8 cellular contexts compared by ENCODE assay signal in the genomic region with DNA sequence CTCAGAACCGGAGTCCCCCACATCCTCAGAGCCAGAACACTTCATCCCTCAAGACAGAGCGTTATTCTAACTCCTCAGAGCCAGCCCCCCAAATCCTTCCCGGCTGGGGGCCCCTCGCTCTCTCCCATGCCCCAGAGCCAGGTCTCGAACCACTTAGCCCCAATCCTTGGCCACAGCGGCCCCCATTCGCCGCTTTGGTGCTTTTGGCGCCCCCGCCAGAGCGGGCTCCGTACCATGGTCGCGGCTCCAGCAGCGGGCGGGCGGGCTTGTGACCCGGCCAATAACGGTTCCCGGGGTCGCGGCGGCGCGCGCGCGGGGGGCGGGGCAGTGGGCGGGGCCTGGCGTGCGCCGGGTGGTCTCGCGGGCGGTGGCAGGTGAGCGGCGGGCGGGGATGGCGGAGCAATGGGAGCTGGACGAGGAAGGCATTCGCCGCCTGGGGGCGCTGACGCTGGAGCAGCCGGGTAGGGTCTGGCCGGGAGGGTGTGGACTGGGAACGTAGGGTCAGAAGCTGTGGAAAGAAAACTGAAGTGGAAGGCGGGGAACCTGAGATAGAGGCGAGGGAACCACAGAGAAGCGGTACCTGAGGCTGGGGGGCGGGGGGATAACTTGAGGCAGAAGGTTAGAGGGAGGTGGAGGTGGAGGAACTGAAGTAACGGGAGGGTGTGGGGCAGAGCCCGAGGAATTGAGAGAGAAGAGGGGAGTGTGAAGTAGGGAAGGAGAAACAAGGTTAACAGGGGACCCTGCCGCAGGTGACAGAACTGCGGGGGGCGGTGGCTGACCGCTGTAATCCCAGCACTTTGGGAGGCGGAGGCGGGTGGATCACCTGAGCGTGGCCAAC. TPM values are rescaled to one million over a fixed set of nuclear protein-coding genes. Genes with fewer than 3 reads are reported as not detected.
A peak's percentile ranks its signal among the peaks of the same experiment; 100 is the strongest.
DNase-seq lines count a peak whose midpoint lies in the region; ATAC-seq and TF ChIP-seq lines count a peak whose summit lies in the region.

A gene (minus strand): TSS at position 270 of the 838 bp plus-strand sequence. CDS start 34 bp downstream, at position 236.
A gene with protein sequence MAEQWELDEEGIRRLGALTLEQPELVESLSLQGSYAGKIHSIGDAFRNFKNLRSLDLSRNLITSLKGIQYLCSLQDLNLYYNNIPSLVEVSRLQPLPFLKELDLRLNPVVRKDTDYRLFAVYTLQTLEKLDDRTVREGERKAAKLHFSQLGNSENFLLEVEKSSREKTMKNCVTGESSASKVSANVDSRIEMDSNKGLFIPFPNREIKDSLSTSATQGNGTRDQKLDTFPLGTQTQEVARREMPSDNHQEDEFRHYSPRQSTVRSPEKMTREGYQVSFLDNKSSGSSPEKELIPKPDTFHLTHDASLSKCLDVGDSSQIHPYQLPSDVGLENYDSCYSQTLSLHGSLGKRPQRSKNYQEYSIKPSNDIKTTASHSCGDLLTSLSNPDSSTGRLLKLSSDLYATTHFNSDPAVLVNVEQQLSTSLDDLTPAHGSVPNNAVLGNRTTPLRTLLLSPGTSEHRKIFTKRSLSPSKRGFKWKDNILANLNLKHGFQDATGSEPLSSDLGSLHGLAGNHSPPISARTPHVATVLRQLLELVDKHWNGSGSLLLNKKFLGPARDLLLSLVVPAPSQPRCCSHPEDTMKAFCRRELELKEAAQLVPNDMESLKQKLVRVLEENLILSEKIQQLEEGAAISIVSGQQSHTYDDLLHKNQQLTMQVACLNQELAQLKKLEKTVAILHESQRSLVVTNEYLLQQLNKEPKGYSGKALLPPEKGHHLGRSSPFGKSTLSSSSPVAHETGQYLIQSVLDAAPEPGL (plus strand): TSS at position 344 of the 838 bp plus-strand sequence. CDS start 48 bp downstream, at position 392.

- DNase-seq in AG10803 (ENCODE audit: low read depth) (no peak), T follicular helper cell (ENCODE audit: low read depth) (peak; percentile 14), ascending aorta (ENCODE audit: low spot score in 2 of 2) (no peak), skeletal muscle cell (ENCODE audit: low read depth) (no peak), HK-2 (ENCODE audit: unreplicated experiment) (no peak)

- no peaks in the 10 kb centered on the region for H3K27me3 ChIP-seq in ascending aorta
- H3K27me3 ChIP-seq in iPS-15b (ENCODE audit: control insufficient read depth, insufficient read depth, low read length) = peaks cover 7% of the 10 kb centered on the region

- TF ChIP-seq CTCF in AG10803 (conservative IDR thresholded peaks at IDR 0.05; ENCODE audit: low read length) (peak; percentile 38), HEK293 (tag by site-specific recombination; IDR thresholded peaks at IDR 0.05) (peak; percentile 85), ascending aorta (IDR thresholded peaks at IDR 0.05) (peak; percentile 9 to 33 (median 24))

- POLR2A ChIA-PET in HEK293 (lab: Yijun Ruan, JAX) = interaction anchor here (0.6 to 1.3 kb wide), 3 partner anchors 50 to 100 kb away, joined by 3 to 7 read pairs (median 4); a partner anchor contains a TSS

- H3K36me3 ChIP-seq in HEK293 (ENCODE audit: control insufficient read depth in 2 of 2, insufficient read depth in 1 of 2, low read length in 2 of 2) = no peaks in the 10 kb centered on the region
- H3K36me3 ChIP-seq in ascending aorta = no peaks in the 10 kb centered on the region
- no peaks in the 10 kb centered on the region for H3K36me3 ChIP-seq in iPS-15b (ENCODE audit: control insufficient read depth, insufficient read depth, low read length)

- peak within 1 kb of the TSS; percentile 32 for H3K9ac ChIP-seq in iPS-15b (ENCODE audit: low read depth, low read length)

- no peaks in the 10 kb centered on the region for H3K9me3 ChIP-seq in HEK293 (ENCODE audit: control insufficient read depth, insufficient read depth, low read depth, low read length)
- H3K9me3 ChIP-seq in ascending aorta = no peaks in the 10 kb centered on the region
- H3K9me3 ChIP-seq in iPS-15b (ENCODE audit: control insufficient read depth, insufficient read depth, low read length) = no peaks in the 10 kb centered on the region

- H3K4me1 ChIP-seq in HEK293 (ENCODE audit: control insufficient read depth, insufficient read depth, low read length) = no peaks in the 10 kb centered on the region
- peaks cover 0 to 2% of the 10 kb centered on the region in 2 donors for H3K4me1 ChIP-seq in ascending aorta
- no peaks in the 10 kb centered on the region for H3K4me1 ChIP-seq in iPS-15b (ENCODE audit: control insufficient read depth, insufficient read depth, low read length)

- ATAC-seq in GM21390 (IDR thresholded peaks at IDR 0.05; ENCODE audit: unreplicated experiment) = no peak

- CTCF ChIA-PET in HEK293 (lab: Yijun Ruan, JAX) = interaction anchor here (0.6 to 2.6 kb wide), 33 partner anchors 9 to 556 kb away, joined by 3 to 18 read pairs (median 5); a partner anchor contains a TSS

- H3K4me3 ChIP-seq in AG10803 (ENCODE audit: low read length) (peak within 1 kb of the TSS; percentile 44), HEK293 (ENCODE audit: low read depth, low read length) (peak within 1 kb of the TSS; percentile 55), ascending aorta (peak within 1 kb of the TSS; percentile 55 to 56), iPS-15b (ENCODE audit: low read depth, low read length) (peak within 1 kb of the TSS; percentile 64), skeletal muscle cell (ENCODE audit: low read depth, low read length) (peak within 1 kb of the TSS; percentile 53)

- H3K27ac ChIP-seq in HEK293 (ENCODE audit: extremely low read depth, low read depth, low read length) = peak within 1 kb of the TSS; percentile 1; the same call in 1 of the 2 replicates
- no peak within 1 kb of the TSS for H3K27ac ChIP-seq in ascending aorta

- intact Hi-C loops in ascending aorta (cut with DNase I) = no loop called here

TF ChIP-seq in HEK293, 187 proteins besides CTCF, POLR2A, EP300 and RAD21 (continues in another document):
- peak; percentile 64 for TF ChIP-seq YY2 (tag by site-specific recombination; IDR thresholded peaks at IDR 0.05)
- peak; percentile 65 for TF ChIP-seq SP3 (tag by site-specific recombination; IDR thresholded peaks at IDR 0.05)
- TF ChIP-seq ZNF155 (tag by site-specific recombination; IDR thresholded peaks at IDR 0.05) = no peak
- TF ChIP-seq SP2 (tag by site-specific recombination; IDR thresholded peaks at IDR 0.05) = peak; percentile 45
- TF ChIP-seq ZNF561 (tag by site-specific recombination; IDR thresholded peaks at IDR 0.05; ENCODE audit: borderline replicate concordance) = peak; percentile 75; the same call in 1 of the 2 replicates
- TF ChIP-seq ZNF335 (tag by site-specific recombination; conservative IDR thresholded peaks at IDR 0.05) = 0 out of 2 replicates have a peak, but pooled peaks have one; percentile 30
- TF ChIP-seq ZNF23 (tag by site-specific recombination; IDR thresholded peaks at IDR 0.05; ENCODE audit: borderline replicate concordance) = no peak
- no peak for TF ChIP-seq GLI2 (tag by site-specific recombination; IDR thresholded peaks at IDR 0.05; ENCODE audit: borderline replicate concordance, low read depth)
- no peak for TF ChIP-seq ZNF423 (tag by site-specific recombination; IDR thresholded peaks at IDR 0.05)
- peak; percentile 75 for TF ChIP-seq ZEB2 (tag by site-specific recombination; IDR thresholded peaks at IDR 0.05)
- TF ChIP-seq, protein P1, sequence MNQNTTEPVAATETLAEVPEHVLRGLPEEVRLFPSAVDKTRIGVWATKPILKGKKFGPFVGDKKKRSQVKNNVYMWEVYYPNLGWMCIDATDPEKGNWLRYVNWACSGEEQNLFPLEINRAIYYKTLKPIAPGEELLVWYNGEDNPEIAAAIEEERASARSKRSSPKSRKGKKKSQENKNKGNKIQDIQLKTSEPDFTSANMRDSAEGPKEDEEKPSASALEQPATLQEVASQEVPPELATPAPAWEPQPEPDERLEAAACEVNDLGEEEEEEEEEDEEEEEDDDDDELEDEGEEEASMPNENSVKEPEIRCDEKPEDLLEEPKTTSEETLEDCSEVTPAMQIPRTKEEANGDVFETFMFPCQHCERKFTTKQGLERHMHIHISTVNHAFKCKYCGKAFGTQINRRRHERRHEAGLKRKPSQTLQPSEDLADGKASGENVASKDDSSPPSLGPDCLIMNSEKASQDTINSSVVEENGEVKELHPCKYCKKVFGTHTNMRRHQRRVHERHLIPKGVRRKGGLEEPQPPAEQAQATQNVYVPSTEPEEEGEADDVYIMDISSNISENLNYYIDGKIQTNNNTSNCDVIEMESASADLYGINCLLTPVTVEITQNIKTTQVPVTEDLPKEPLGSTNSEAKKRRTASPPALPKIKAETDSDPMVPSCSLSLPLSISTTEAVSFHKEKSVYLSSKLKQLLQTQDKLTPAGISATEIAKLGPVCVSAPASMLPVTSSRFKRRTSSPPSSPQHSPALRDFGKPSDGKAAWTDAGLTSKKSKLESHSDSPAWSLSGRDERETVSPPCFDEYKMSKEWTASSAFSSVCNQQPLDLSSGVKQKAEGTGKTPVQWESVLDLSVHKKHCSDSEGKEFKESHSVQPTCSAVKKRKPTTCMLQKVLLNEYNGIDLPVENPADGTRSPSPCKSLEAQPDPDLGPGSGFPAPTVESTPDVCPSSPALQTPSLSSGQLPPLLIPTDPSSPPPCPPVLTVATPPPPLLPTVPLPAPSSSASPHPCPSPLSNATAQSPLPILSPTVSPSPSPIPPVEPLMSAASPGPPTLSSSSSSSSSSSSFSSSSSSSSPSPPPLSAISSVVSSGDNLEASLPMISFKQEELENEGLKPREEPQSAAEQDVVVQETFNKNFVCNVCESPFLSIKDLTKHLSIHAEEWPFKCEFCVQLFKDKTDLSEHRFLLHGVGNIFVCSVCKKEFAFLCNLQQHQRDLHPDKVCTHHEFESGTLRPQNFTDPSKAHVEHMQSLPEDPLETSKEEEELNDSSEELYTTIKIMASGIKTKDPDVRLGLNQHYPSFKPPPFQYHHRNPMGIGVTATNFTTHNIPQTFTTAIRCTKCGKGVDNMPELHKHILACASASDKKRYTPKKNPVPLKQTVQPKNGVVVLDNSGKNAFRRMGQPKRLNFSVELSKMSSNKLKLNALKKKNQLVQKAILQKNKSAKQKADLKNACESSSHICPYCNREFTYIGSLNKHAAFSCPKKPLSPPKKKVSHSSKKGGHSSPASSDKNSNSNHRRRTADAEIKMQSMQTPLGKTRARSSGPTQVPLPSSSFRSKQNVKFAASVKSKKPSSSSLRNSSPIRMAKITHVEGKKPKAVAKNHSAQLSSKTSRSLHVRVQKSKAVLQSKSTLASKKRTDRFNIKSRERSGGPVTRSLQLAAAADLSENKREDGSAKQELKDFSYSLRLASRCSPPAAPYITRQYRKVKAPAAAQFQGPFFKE (tag by site-specific recombination; IDR thresholded peaks at IDR 0.05; ENCODE audit: borderline replicate concordance) = 0 out of 2 replicates have a peak, but pooled peaks have one; percentile 28
- TF ChIP-seq ZNF600 (tag by site-specific recombination; IDR thresholded peaks at IDR 0.05) = peak; percentile 71
- TF ChIP-seq BCL11B (tag by site-specific recombination; IDR thresholded peaks at IDR 0.05; ENCODE audit: low read depth) = no peak

RNA-seq across cellular contexts. Expression of the first gene that starts in this region (rescaled TPM):
- total RNA-seq in ascending aorta = not detected

RNA-seq across cellular contexts. Expression of the second gene that starts in this region (rescaled TPM):
- total RNA-seq in ascending aorta = not detected

Comparison
In these comparisons a context has a peak if more than half of its experiments do, and no peak if none do; other contexts are left out.
1. CTCF ChIP-seq: peak in every context shown above with its lines; median percentile 85 in HEK293; 38 in AG10803; 24 in ascending aorta.